In genomic region chr10:5600908-5601307, GRCh38 we compare ENCODE assay signal across 21 cellular contexts.
"Had no signal": no experiment of that assay in that cellular context is flagged by ENCODE, and none has a peak within 500 bp of the region (broad histone marks: within the 10 kb centered on the region; RNA-seq: fewer than 3 reads in every experiment).

No MANE protein-coding gene starts in this region.

- ATAC-seq: activated CD4-positive, CD25-positive, alpha-beta regulatory T cell treated with anti-CD3 and anti-CD28 coated beads, Interleukin-2, amount 50 U/mL, for 24 hours; activated naive CD8-positive, alpha-beta T cell treated with anti-CD3 and anti-CD28 coated beads, Interleukin-2, amount 50 U/mL, for 24 hours; activated T-cell treated with anti-CD3 and anti-CD28 coated beads, Interleukin-2, amount 50 U/mL, for 4 hours; foreskin keratinocyte; mucosa of descending colon had no signal

- H3K9ac ChIP-seq: neural progenitor cell had no signal

- H3K27ac ChIP-seq: cardiac muscle cell, epithelial cell of prostate, foreskin keratinocyte, left ventricle myocardium inferior, neural progenitor cell had no signal

- H3K27me3 Mint-ChIP-seq: activated CD4-positive, alpha-beta T cell treated with anti-CD3 and anti-CD28 coated beads, Interleukin-2, amount 10 ng/mL, durations not matched to agents 7 days and 5 days; stimulated activated naive CD8-positive, alpha-beta T cell treated with anti-CD3 and anti-CD28 coated beads, Interleukin-15, Interleukin-2, amounts not matched to agents 100 ng/mL and 50 ng/mL, for 24 hours; type B pancreatic cell had no signal

- H3K36me3 Mint-ChIP-seq: activated naive CD4-positive, alpha-beta T cell treated with anti-CD3 and anti-CD28 coated beads, Interleukin-2, amount 10 ng/mL, durations not matched to agents 7 days and 5 days; naive B cell; neural progenitor cell; type B pancreatic cell had no signal

- H3K27ac Mint-ChIP-seq: activated CD4-positive, alpha-beta T cell treated with anti-CD3 and anti-CD28 coated beads, Interleukin-2, amount 10 ng/mL, durations not matched to agents 7 days and 5 days; activated naive CD4-positive, alpha-beta T cell treated with anti-CD3 and anti-CD28 coated beads, Interleukin-2, amount 10 ng/mL, durations not matched to agents 7 days and 5 days; activated naive CD8-positive, alpha-beta T cell treated with anti-CD3 and anti-CD28 coated beads, Interleukin-2, amount 50 U/mL, for 24 hours; endodermal cell; naive B cell; stimulated activated naive CD8-positive, alpha-beta T cell treated with anti-CD3 and anti-CD28 coated beads, Interleukin-15, Interleukin-2, amounts not matched to agents 100 ng/mL and 50 ng/mL, for 24 hours; type B pancreatic cell had no signal

- H3K27me3 ChIP-seq: cardiac muscle cell, foreskin keratinocyte, neural progenitor cell, sigmoid colon had no signal

- H3K4me3 ChIP-seq: cardiac muscle cell, dorsolateral prefrontal cortex, left ventricle myocardium inferior, mucosa of descending colon, neural progenitor cell, sigmoid colon had no signal

- DNase-seq: activated CD4-positive, alpha-beta T cell treated with anti-CD3 and anti-CD28 coated beads, Interleukin-2, amount 10 ng/mL, durations not matched to agents 7 days and 5 days; activated CD8-positive, alpha-beta memory T cell treated with anti-CD3 and anti-CD28 coated beads, Interleukin-2, amount 50 U/mL, for 4 hours; activated naive CD4-positive, alpha-beta T cell treated with anti-CD3 and anti-CD28 coated beads, Interleukin-2, amount 10 ng/mL, durations not matched to agents 7 days and 5 days; activated naive CD8-positive, alpha-beta T cell treated with anti-CD3 and anti-CD28 coated beads, Interleukin-2, amount 50 U/mL, for 24 hours; activated T-cell treated with anti-CD3 and anti-CD28 coated beads, Interleukin-2, amount 50 U/mL, for 4 hours; dorsolateral prefrontal cortex; endodermal cell; foreskin keratinocyte; hippocampal formation; left ventricle myocardium inferior; naive B cell; sigmoid colon; stimulated activated CD4-positive, alpha-beta T cell treated with anti-CD3 and anti-CD28 coated beads, Interleukin-12 subunit alpha, Interleukin-12 subunit beta, amount 100 ng/mL, for 4 hours; stimulated activated CD4-positive, alpha-beta T cell treated with anti-CD3 and anti-CD28 coated beads, Interleukin-2, amount 100 ng/mL, for 24 hours had no signal

- H2AFZ ChIP-seq: neural progenitor cell had no signal

- H3K4me3 Mint-ChIP-seq: activated CD4-positive, alpha-beta T cell treated with anti-CD3 and anti-CD28 coated beads, Interleukin-2, amount 10 ng/mL, durations not matched to agents 7 days and 5 days; activated naive CD4-positive, alpha-beta T cell treated with anti-CD3 and anti-CD28 coated beads, Interleukin-2, amount 10 ng/mL, durations not matched to agents 7 days and 5 days; activated naive CD8-positive, alpha-beta T cell treated with anti-CD3 and anti-CD28 coated beads, Interleukin-2, amount 50 U/mL, for 24 hours; activated T-cell treated with anti-CD3 and anti-CD28 coated beads, Interleukin-2, amount 50 U/mL, for 4 hours; endodermal cell; neural progenitor cell; stimulated activated naive CD8-positive, alpha-beta T cell treated with anti-CD3 and anti-CD28 coated beads, Interleukin-15, Interleukin-2, amounts not matched to agents 100 ng/mL and 50 ng/mL, for 24 hours; type B pancreatic cell had no signal

- H3K36me3 ChIP-seq: cardiac muscle cell, left ventricle myocardium inferior, neural progenitor cell, sigmoid colon had no signal

- H3K9me3 ChIP-seq: left ventricle myocardium inferior, mucosa of descending colon, sigmoid colon had no signal

- H3K4me1 Mint-ChIP-seq: activated naive CD4-positive, alpha-beta T cell treated with anti-CD3 and anti-CD28 coated beads, Interleukin-2, amount 10 ng/mL, durations not matched to agents 7 days and 5 days; activated naive CD8-positive, alpha-beta T cell treated with anti-CD3 and anti-CD28 coated beads, Interleukin-2, amount 50 U/mL, for 24 hours; endodermal cell had no signal

- H3K9me3 Mint-ChIP-seq: activated CD4-positive, alpha-beta T cell treated with anti-CD3 and anti-CD28 coated beads, Interleukin-2, amount 10 ng/mL, durations not matched to agents 7 days and 5 days; activated naive CD4-positive, alpha-beta T cell treated with anti-CD3 and anti-CD28 coated beads, Interleukin-2, amount 10 ng/mL, durations not matched to agents 7 days and 5 days; activated naive CD8-positive, alpha-beta T cell treated with anti-CD3 and anti-CD28 coated beads, Interleukin-2, amount 50 U/mL, for 24 hours; endodermal cell; neural progenitor cell; stimulated activated naive CD8-positive, alpha-beta T cell treated with anti-CD3 and anti-CD28 coated beads, Interleukin-15, Interleukin-2, amounts not matched to agents 100 ng/mL and 50 ng/mL, for 24 hours; type B pancreatic cell had no signal

- H3K4me1 ChIP-seq: sigmoid colon had no signal
